In the genomic region with DNA sequence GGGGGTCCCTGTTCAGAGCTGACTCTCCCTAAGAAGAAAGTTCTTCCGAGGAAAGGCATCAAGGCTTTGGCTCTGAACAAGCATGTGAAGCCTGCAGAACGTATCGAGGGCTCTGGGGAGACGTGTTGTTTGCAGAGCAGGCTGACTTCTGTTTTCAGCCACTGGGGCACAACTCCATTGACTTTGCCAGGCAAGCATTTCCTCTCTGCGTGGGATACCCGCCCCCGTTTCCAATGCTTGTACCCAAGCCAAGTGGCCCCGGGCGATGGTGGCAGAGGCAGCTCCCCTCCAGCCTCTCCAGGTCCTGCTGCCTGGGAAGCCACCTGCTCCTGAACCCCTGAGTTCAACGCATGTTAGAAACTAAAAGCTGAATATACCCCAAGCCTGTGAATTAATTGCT, we compare ENCODE assay signal across 21 cellular contexts.
"Had no signal": no experiment of that assay in that cellular context is flagged by ENCODE, and none has a peak within 500 bp of the region (broad histone marks: within the 10 kb centered on the region; RNA-seq: fewer than 3 reads in every experiment).

No MANE protein-coding gene starts in this region.

- H3K4me1 ChIP-seq: esophagus muscularis mucosa, gastrocnemius medialis, heart right ventricle, left lung, parathyroid adenoma, prostate gland, spleen had no signal

- FAIRE-seq: colon, islet of Langerhans had no signal

- H3K9ac ChIP-seq: parathyroid adenoma had no signal

- DNase-seq: effector memory CD8-positive, alpha-beta T cell; gastrocnemius medialis; heart right ventricle; hypothalamus; lower lobe of right lung; midbrain; occipital lobe; spleen; stimulated activated CD4-positive, alpha-beta T cell treated with anti-CD3 and anti-CD28 coated beads, Interleukin-15, amount 100 ng/mL, for 24 hours; stimulated activated CD4-positive, alpha-beta T cell treated with anti-CD3 and anti-CD28 coated beads, Interleukin-1b, Interleukin-23, amount 100 ng/mL, for 48 hours; stimulated activated CD4-positive, alpha-beta T cell treated with anti-CD3 and anti-CD28 coated beads, Interleukin-4, amount 100 ng/mL, for 24 hours; stimulated activated naive CD4-positive, alpha-beta T cell had no signal

- H3K4me3 ChIP-seq: esophagus muscularis mucosa, gastrocnemius medialis, heart right ventricle, left lung, lower lobe of right lung, prostate gland, spleen had no signal

- H3K9me3 ChIP-seq: esophagus muscularis mucosa, gastrocnemius medialis, left lung, lower lobe of right lung, prostate gland had no signal

- ATAC-seq: effector memory CD8-positive, alpha-beta T cell; gastrocnemius medialis; heart right ventricle; natural killer cell treated with Interleukin-12 subunit alpha and Interleukin-12 subunit beta and Interleukin-15 and Interleukin-18, amount 100 ng/mL, for 72 hours; sciatic nerve had no signal

- H3K27ac ChIP-seq: epithelial cell of prostate, esophagus muscularis mucosa, gastrocnemius medialis, heart right ventricle, left lung, lower lobe of right lung, parathyroid adenoma, prostate gland, spleen had no signal

- H3K36me3 ChIP-seq: esophagus muscularis mucosa, gastrocnemius medialis, heart right ventricle, left lung, lower lobe of right lung, prostate gland, spleen had no signal
